Comparison of ENCODE assay signal across 8 cellular contexts in genomic region chr17:68290955-68291835, GRCh38. TPM values are rescaled to one million over a fixed set of nuclear protein-coding genes. Genes with fewer than 3 reads are reported as not detected.
A peak's percentile ranks its signal among the peaks of the same experiment; 100 is the strongest.
DNase-seq lines count a peak whose midpoint lies in the region; ATAC-seq and TF ChIP-seq lines count a peak whose summit lies in the region.

Gene ARSG, plus strand, starts transcription at chr17:68291495. Its CDS starts 15,999 bp downstream, at chr17:68307494.
Gene SLC16A6, minus strand, starts transcription at chr17:68291127. Its CDS starts 12,807 bp downstream, at chr17:68278320.

- H3K4me1 Mint-ChIP-seq in activated CD8-positive, alpha-beta memory T cell treated with anti-CD3 and anti-CD28 coated beads, Interleukin-2, amount 10 ng/mL, durations not matched to agents 7 days and 5 days, result peaks cover 63% of the 10 kb centered on the region
- H3K4me1 Mint-ChIP-seq in endodermal cell, result peaks cover 26% of the 10 kb centered on the region

- peak within 1 kb of the TSS; percentile 78 for H3K9ac ChIP-seq in endodermal cell (ENCODE audit: extremely low read depth, low read length, poor library complexity, severe bottlenecking)

- peak; percentile 66 for TF ChIP-seq POLR2A in GM19193 (IDR thresholded peaks at IDR 0.05; ENCODE audit: extremely low read depth, insufficient read depth, insufficient read length)

- H3K4me3 Mint-ChIP-seq in activated CD8-positive, alpha-beta memory T cell treated with anti-CD3 and anti-CD28 coated beads, Interleukin-2, amount 10 ng/mL, durations not matched to agents 7 days and 5 days, result peak within 1 kb of the TSS; percentile 89
- peak within 1 kb of the TSS; percentile 61 for H3K4me3 Mint-ChIP-seq in endodermal cell

- DNase-seq in AML-193 (lab: John Stamatoyannopoulos, UW) (peak; percentile 72 to 81), NCI-H69 (lab: John Stamatoyannopoulos, UW) (peak; percentile 97), endodermal cell (peak; percentile 92)
- DNase-seq in activated CD8-positive, alpha-beta memory T cell treated with anti-CD3 and anti-CD28 coated beads, Interleukin-2, amount 10 ng/mL, durations not matched to agents 7 days and 5 days, result peak; percentile 92
- DNase-seq in stimulated activated CD8-positive, alpha-beta memory T cell treated with anti-CD3 and anti-CD28 coated beads, Interleukin-4, amount 100 ng/mL, for 1 hour (ENCODE audit: low read depth in 2 of 2, low spot score in 1 of 2), result peak; percentile 55 to 59

- peak within 1 kb of the TSS; percentile 96 for H3K27ac Mint-ChIP-seq in activated CD8-positive, alpha-beta memory T cell treated with anti-CD3 and anti-CD28 coated beads, Interleukin-2, amount 10 ng/mL, durations not matched to agents 7 days and 5 days
- H3K27ac Mint-ChIP-seq in endodermal cell, result no peak within 1 kb of the TSS

- no peaks in the 10 kb centered on the region for H3K9me3 Mint-ChIP-seq in activated CD8-positive, alpha-beta memory T cell treated with anti-CD3 and anti-CD28 coated beads, Interleukin-2, amount 10 ng/mL, durations not matched to agents 7 days and 5 days (ENCODE audit: low read depth)
- H3K9me3 Mint-ChIP-seq in endodermal cell, result no peaks in the 10 kb centered on the region

- no peaks in the 10 kb centered on the region for H3K4me1 ChIP-seq in endodermal cell (ENCODE audit: control insufficient read depth, insufficient read depth, low read length)
- peaks cover 83% of the 10 kb centered on the region for H3K4me1 ChIP-seq in mononuclear cell (ENCODE audit: insufficient read depth, low read length)

- peak; percentile 55 for ATAC-seq in HG03354 (IDR thresholded peaks at IDR 0.05; ENCODE audit: poor library complexity, severe bottlenecking, unreplicated experiment)
- ATAC-seq in activated CD8-positive, alpha-beta memory T cell treated with anti-CD3 and anti-CD28 coated beads, Interleukin-2, amount 10 ng/mL, durations not matched to agents 7 days and 5 days, result peak; percentile 62

- CTCF ChIA-PET in activated CD8-positive, alpha-beta memory T cell treated with anti-CD3 and anti-CD28 coated beads, Interleukin-2, amount 10 ng/mL, durations not matched to agents 7 days and 5 days (lab: Charles Lee), result interaction anchor here (0.7 to 4.1 kb wide), 19 partner anchors 19 to 171 kb away, joined by 3 to 22 read pairs (median 5); partner anchors contain the start of gene WIPI1

- H3K27me3 ChIP-seq in endodermal cell (ENCODE audit: control insufficient read depth, insufficient read depth, low read length, poor library complexity, severe bottlenecking) (peaks cover 60% of the 10 kb centered on the region), mononuclear cell (ENCODE audit: insufficient read depth, low read length) (no peaks in the 10 kb centered on the region)

- peaks cover 2% of the 10 kb centered on the region for H3K27me3 Mint-ChIP-seq in activated CD8-positive, alpha-beta memory T cell treated with anti-CD3 and anti-CD28 coated beads, Interleukin-2, amount 10 ng/mL, durations not matched to agents 7 days and 5 days
- peaks cover 65% of the 10 kb centered on the region for H3K27me3 Mint-ChIP-seq in endodermal cell (ENCODE audit: insufficient read depth)

- H3K4me3 ChIP-seq in endodermal cell (ENCODE audit: low read length), result peak within 1 kb of the TSS; percentile 84
- peak within 1 kb of the TSS; percentile 88 for H3K4me3 ChIP-seq in mononuclear cell (ENCODE audit: low read length)

- no peak within 1 kb of the TSS for H3K27ac ChIP-seq in endodermal cell (ENCODE audit: low read depth, low read length)

- peaks cover 20% of the 10 kb centered on the region for H3K36me3 Mint-ChIP-seq in activated CD8-positive, alpha-beta memory T cell treated with anti-CD3 and anti-CD28 coated beads, Interleukin-2, amount 10 ng/mL, durations not matched to agents 7 days and 5 days
- no peaks in the 10 kb centered on the region for H3K36me3 Mint-ChIP-seq in endodermal cell (ENCODE audit: low read depth)

- no peak for TF ChIP-seq CTCF in endodermal cell (conservative IDR thresholded peaks at IDR 0.05)

- 0 to 2% methylated on average over 12 to 94 of the region's 96 CpGs for WGBS in endodermal cell (ENCODE audit: insufficient coverage in 1 of 2, insufficient read length in 1 of 2), 2 experiments

- H3K9me3 ChIP-seq in endodermal cell (ENCODE audit: control insufficient read depth, low read length) (no peaks in the 10 kb centered on the region), mononuclear cell (ENCODE audit: low read depth, low read length) (no peaks in the 10 kb centered on the region)

- no peaks in the 10 kb centered on the region for H3K36me3 ChIP-seq in endodermal cell (ENCODE audit: control insufficient read depth, insufficient read depth, low read length)

RNA-seq across cellular contexts. Expression of gene ARSG, which starts in this region (rescaled TPM):
- 10 to 100 TPM; 12.5 to 24.6 TPM for total RNA-seq in activated CD8-positive, alpha-beta memory T cell treated with anti-CD3 and anti-CD28 coated beads, Interleukin-2, amount 10 ng/mL, durations not matched to agents 7 days and 5 days
- total RNA-seq in endodermal cell (10 to 100 TPM in 1 of 2 donors, 1 to 10 TPM in 1; 4.4 to 14.1 TPM), mononuclear cell (18.5 TPM)
- polyA plus RNA-seq in endodermal cell (2013, experiment 1 of 2), result 6.2 TPM
- 5.0 TPM for polyA plus RNA-seq in endodermal cell (2013, experiment 2 of 2)

RNA-seq across cellular contexts. Expression of gene SLC16A6, which starts in this region (rescaled TPM):
- total RNA-seq in activated CD8-positive, alpha-beta memory T cell treated with anti-CD3 and anti-CD28 coated beads, Interleukin-2, amount 10 ng/mL, durations not matched to agents 7 days and 5 days, result 10 to 100 TPM in 1 of 2 experiments, 1 to 10 TPM in 1; 6.0 to 10.7 TPM
- total RNA-seq in endodermal cell (under 1 TPM; 0.18 to 0.58 TPM), mononuclear cell (35.9 TPM)
- 0.32 TPM for polyA plus RNA-seq in endodermal cell (2013, experiment 1 of 2)
- polyA plus RNA-seq in endodermal cell (2013, experiment 2 of 2), result 0.37 TPM

Comparison
In these comparisons a context has a peak if more than half of its experiments do, and no peak if none do; other contexts are left out.
1. RNA of gene SLC16A6 (total RNA-seq): 35.9 TPM in mononuclear cell (single experiment) and 6.0 to 10.7 TPM in activated CD8-positive, alpha-beta memory T cell treated with anti-CD3 and anti-CD28 coated beads, Interleukin-2, amount 10 ng/mL, durations not matched to agents 7 days and 5 days; 0.18 to 0.58 TPM in endodermal cell; every median in the first group is over 4 times any median in the second.
2. Peak in every context shown above with its lines, with median percentiles within 50 percentile points of each other: DNase-seq.